ENCODE assay signal across 8 cellular contexts in the genomic region with DNA sequence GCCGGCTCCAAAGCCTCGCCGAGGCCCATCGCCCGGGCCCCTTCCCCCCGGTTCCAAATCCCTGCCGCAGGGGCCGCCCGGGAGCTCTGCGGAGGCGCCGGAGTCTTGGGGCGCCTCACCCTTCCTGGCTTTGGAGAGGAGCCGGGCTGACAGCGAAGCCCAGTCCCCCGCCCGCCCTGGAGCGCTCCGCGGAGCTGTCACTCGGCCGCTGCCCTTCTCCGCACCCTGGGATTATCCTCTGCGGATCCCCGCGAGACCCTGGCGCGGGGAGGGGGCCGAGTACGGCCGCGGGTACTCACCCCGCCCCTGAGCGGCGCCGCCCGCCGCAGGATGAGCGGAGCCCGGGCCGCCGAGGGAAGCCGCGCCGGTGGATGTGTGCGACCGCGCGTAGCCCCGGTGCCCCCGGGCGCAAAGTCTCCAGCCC.
DNase-seq lines count a peak whose midpoint lies in the region; ATAC-seq and TF ChIP-seq lines count a peak whose summit lies in the region.

No MANE protein-coding gene starts in this region.

- peak overlapping the region; percentile 96 for H2AFZ ChIP-seq in parathyroid adenoma

- in situ Hi-C loops in GM13976 (cut with MboI; ENCODE audit: low sequenced_read_pairs, unreplicated experiment): no loop called here

- H3K9ac ChIP-seq in parathyroid adenoma: peak overlapping the region; percentile 32

- H3K4me3 ChIP-seq in fibroblast of mammary gland (ENCODE audit: control insufficient read depth, low read depth, low read length) (peak overlapping the region; percentile 27), parathyroid adenoma (ENCODE audit: low read depth, low read length) (peak overlapping the region; percentile 60)

- no peaks in the 10 kb centered on the region for H3K79me2 ChIP-seq in parathyroid adenoma

- H3K4me2 ChIP-seq in parathyroid adenoma (ENCODE audit: low read length): peak overlapping the region; percentile 83

- TF ChIP-seq CTCF in GM13976 (IDR thresholded peaks at IDR 0.05; ENCODE audit: borderline replicate concordance, control extremely low read depth, extremely low read depth, insufficient read depth, missing control alignments) (no peak), fibroblast of mammary gland (conservative IDR thresholded peaks at IDR 0.05; ENCODE audit: control insufficient read depth, insufficient read depth, low read depth, low read length) (no peak), parathyroid adenoma (IDR thresholded peaks at IDR 0.05) (no peak)

- H3K27me3 ChIP-seq in parathyroid adenoma (ENCODE audit: control insufficient read depth, insufficient read depth, low read length): no peaks in the 10 kb centered on the region

- DNase-seq in GM13976 (ENCODE audit: low spot score): peak; percentile 34
- peak; percentile 10 for DNase-seq in NCI-H345 treated with DMSO at 0.1 percent for 48 hours (lab: John Stamatoyannopoulos, UW; ENCODE audit: unreplicated experiment)
- no peak for DNase-seq in fibroblast of mammary gland (ENCODE audit: low read depth)
- no peak for DNase-seq in stimulated activated CD8-positive, alpha-beta memory T cell treated with anti-CD3 and anti-CD28 coated beads, Interleukin-4, amount 100 ng/mL, for 48 hours
- DNase-seq in OCI-M1 (lab: John Stamatoyannopoulos, UW): no peak
- no peak for DNase-seq in Kasumi-1 (lab: John Stamatoyannopoulos, UW)

- ATAC-seq in GM18870 (IDR thresholded peaks at IDR 0.05; ENCODE audit: unreplicated experiment): no peak

- no peaks in the 10 kb centered on the region for H3K9me3 ChIP-seq in parathyroid adenoma (ENCODE audit: control insufficient read depth, low read length)

- H3K4me1 ChIP-seq in parathyroid adenoma: no peaks in the 10 kb centered on the region

- H3K27ac ChIP-seq in parathyroid adenoma: peak overlapping the region; percentile 70

- H3K36me3 ChIP-seq in parathyroid adenoma (ENCODE audit: control insufficient read depth, insufficient read depth, low read length): no peaks in the 10 kb centered on the region

Comparison
In these comparisons a context has a peak if more than half of its experiments do, and no peak if none do; other contexts are left out.
1. DNase-seq: peak in GM13976 (single experiment) and NCI-H345 treated with DMSO at 0.1 percent for 48 hours (single experiment); none in fibroblast of mammary gland (single experiment), stimulated activated CD8-positive, alpha-beta memory T cell treated with anti-CD3 and anti-CD28 coated beads, Interleukin-4, amount 100 ng/mL, for 48 hours (single experiment), OCI-M1 (single experiment) and Kasumi-1 (0 of 2).